8 cellular contexts compared by ENCODE assay signal in genomic region chr3:121749276-121750086, GRCh38. TPM values are rescaled to one million over a fixed set of nuclear protein-coding genes. Genes with fewer than 3 reads are reported as not detected.
DNase-seq lines count a peak whose midpoint lies in the region; ATAC-seq and TF ChIP-seq lines count a peak whose summit lies in the region.

TSS of gene GOLGB1 (minus strand) at chr3:121749741. CDS start at chr3:121730971, 18,770 bp downstream.

- ATAC-seq in HG02763 (IDR thresholded peaks at IDR 0.05; ENCODE audit: unreplicated experiment), result peak; percentile 97
- ATAC-seq in activated naive CD8-positive, alpha-beta T cell treated with anti-CD3 and anti-CD28 coated beads, Interleukin-2, amount 50 U/mL, for 24 hours, result peak; percentile 98

- H3K4me3 ChIP-seq in GM12875 (ENCODE audit: low read depth, low read length) (peak within 1 kb of the TSS; percentile 73), SU-DHL-6 (ENCODE audit: insufficient read depth, low read length, poor library complexity, severe bottlenecking) (peak within 1 kb of the TSS; percentile 72), cardiac muscle cell (peak within 1 kb of the TSS; percentile 81), parathyroid adenoma (ENCODE audit: low read depth, low read length) (peak within 1 kb of the TSS; percentile 92), tibial nerve (peak within 1 kb of the TSS; percentile 47 to 92 (median 79))

- H3K4me1 Mint-ChIP-seq in activated naive CD8-positive, alpha-beta T cell treated with anti-CD3 and anti-CD28 coated beads, Interleukin-2, amount 50 U/mL, for 24 hours, result peaks cover 8% of the 10 kb centered on the region

- no peaks in the 10 kb centered on the region for H3K27me3 ChIP-seq in SU-DHL-6 (ENCODE audit: low read length)
- H3K27me3 ChIP-seq in cardiac muscle cell, result no peaks in the 10 kb centered on the region
- no peaks in the 10 kb centered on the region for H3K27me3 ChIP-seq in parathyroid adenoma (ENCODE audit: control insufficient read depth, insufficient read depth, low read length)
- no peaks in the 10 kb centered on the region for H3K27me3 ChIP-seq in tibial nerve

- DNase-seq in NCI-H1417 (lab: John Stamatoyannopoulos, UW) (peak; percentile 95 to 100 (median 97)), cardiac muscle cell (ENCODE audit: low read depth in 1 of 2, low spot score in 1 of 2) (peak; percentile 99 to 100), tibial nerve (ENCODE audit: low spot score in 2 of 2) (peak; percentile 83 to 94)
- peak; percentile 92 for DNase-seq in activated naive CD8-positive, alpha-beta T cell treated with anti-CD3 and anti-CD28 coated beads, Interleukin-2, amount 50 U/mL, for 24 hours

- H3K9me2 ChIP-seq in SU-DHL-6 (replicated peaks; ENCODE audit: insufficient read depth, low read length), result no peaks in the 10 kb centered on the region

- peak within 1 kb of the TSS; percentile 65 for H3K9ac ChIP-seq in SU-DHL-6 (ENCODE audit: low read length)
- H3K9ac ChIP-seq in parathyroid adenoma, result peak within 1 kb of the TSS; percentile 82

- H3K36me3 Mint-ChIP-seq in activated naive CD8-positive, alpha-beta T cell treated with anti-CD3 and anti-CD28 coated beads, Interleukin-2, amount 50 U/mL, for 24 hours (ENCODE audit: low read depth), result no peaks in the 10 kb centered on the region

- peak within 1 kb of the TSS; percentile 47 for H3K27ac Mint-ChIP-seq in activated naive CD8-positive, alpha-beta T cell treated with anti-CD3 and anti-CD28 coated beads, Interleukin-2, amount 50 U/mL, for 24 hours

- no peaks in the 10 kb centered on the region for H3K9me3 Mint-ChIP-seq in activated naive CD8-positive, alpha-beta T cell treated with anti-CD3 and anti-CD28 coated beads, Interleukin-2, amount 50 U/mL, for 24 hours

- peak; percentile 88 to 95 for TF ChIP-seq POLR2A in tibial nerve (IDR thresholded peaks at IDR 0.05)

- H3K79me2 ChIP-seq in SU-DHL-6 (ENCODE audit: insufficient read depth, low read length), result peaks cover 5% of the 10 kb centered on the region; the same call in 1 of the 2 replicates
- H3K79me2 ChIP-seq in parathyroid adenoma, result peaks cover 25% of the 10 kb centered on the region

- H3K4me2 ChIP-seq in SU-DHL-6 (ENCODE audit: low read depth, low read length, poor library complexity, severe bottlenecking) (peak within 1 kb of the TSS; percentile 81), parathyroid adenoma (ENCODE audit: low read length) (peak within 1 kb of the TSS; percentile 95)

- H4K20me1 ChIP-seq in SU-DHL-6 (ENCODE audit: low read depth, low read length), result no peaks in the 10 kb centered on the region

- TF ChIP-seq EP300 in tibial nerve (IDR thresholded peaks at IDR 0.05), result peak; percentile 69 to 98

- 0% methylated on average over 38 to 43 of the region's 51 CpGs for WGBS in tibial nerve, 2 donors

- TF ChIP-seq CTCF in GM12875 (IDR thresholded peaks at IDR 0.05; ENCODE audit: borderline replicate concordance, insufficient read depth, low read depth, low read length) (no peak), SU-DHL-6 (IDR thresholded peaks at IDR 0.05; ENCODE audit: insufficient read depth, low read length, poor library complexity, severe bottlenecking) (no peak), cardiac muscle cell (IDR thresholded peaks at IDR 0.05; ENCODE audit: low read depth, low read length) (no peak), parathyroid adenoma (IDR thresholded peaks at IDR 0.05) (no peak), tibial nerve (IDR thresholded peaks at IDR 0.05) (peak in 2 of 5 experiments; percentile 28 to 32)

- H3K27ac ChIP-seq in SU-DHL-6 (ENCODE audit: low read depth, low read length) (no peak within 1 kb of the TSS), cardiac muscle cell (peak within 1 kb of the TSS; percentile 97), parathyroid adenoma (peak within 1 kb of the TSS; percentile 95), tibial nerve (peak within 1 kb of the TSS; percentile 72 to 94 (median 86))

- peaks cover 2% of the 10 kb centered on the region for H3K27me3 Mint-ChIP-seq in activated naive CD8-positive, alpha-beta T cell treated with anti-CD3 and anti-CD28 coated beads, Interleukin-2, amount 50 U/mL, for 24 hours

- H3K36me3 ChIP-seq in SU-DHL-6 (ENCODE audit: low read length) (no peaks in the 10 kb centered on the region), cardiac muscle cell (no peaks in the 10 kb centered on the region), parathyroid adenoma (ENCODE audit: control insufficient read depth, insufficient read depth, low read length) (no peaks in the 10 kb centered on the region), tibial nerve (no peaks in the 10 kb centered on the region)

- H3K9me3 ChIP-seq in SU-DHL-6 (ENCODE audit: insufficient read depth, low read length) (no peaks in the 10 kb centered on the region), cardiac muscle cell (ENCODE audit: low read depth) (no peaks in the 10 kb centered on the region), parathyroid adenoma (ENCODE audit: control insufficient read depth, low read length) (no peaks in the 10 kb centered on the region), tibial nerve (no peaks in the 10 kb centered on the region)

- H3K4me3 Mint-ChIP-seq in activated naive CD8-positive, alpha-beta T cell treated with anti-CD3 and anti-CD28 coated beads, Interleukin-2, amount 50 U/mL, for 24 hours, result no peak within 1 kb of the TSS

- H3F3A ChIP-seq in SU-DHL-6 (ENCODE audit: insufficient read depth), result no peaks in the 10 kb centered on the region

- peaks cover 12% of the 10 kb centered on the region for H3K4me1 ChIP-seq in cardiac muscle cell (ENCODE audit: low read depth)
- peaks cover 13% of the 10 kb centered on the region for H3K4me1 ChIP-seq in parathyroid adenoma
- H3K4me1 ChIP-seq in tibial nerve, result peaks cover 0 to 41% (median 15%) of the 10 kb centered on the region in 4 donors

- peak within 1 kb of the TSS; percentile 52 for H2AFZ ChIP-seq in SU-DHL-6 (ENCODE audit: low read depth, low read length, severe bottlenecking)
- H2AFZ ChIP-seq in parathyroid adenoma, result peak within 1 kb of the TSS; percentile 81

RNA-seq across cellular contexts. Expression of gene GOLGB1, which starts in this region (rescaled TPM):
- 23.2 and 46.1 TPM in 2 replicates for total RNA-seq in cardiac muscle cell
- 48.8 and 57.2 TPM in 2 replicates for polyA plus RNA-seq in cardiac muscle cell
- total RNA-seq in tibial nerve, result 10 to 100 TPM; 54.0 to 70.6 (median 60.1) TPM
